Comparison of ENCODE assay signal across 22 cellular contexts in the genomic region with DNA sequence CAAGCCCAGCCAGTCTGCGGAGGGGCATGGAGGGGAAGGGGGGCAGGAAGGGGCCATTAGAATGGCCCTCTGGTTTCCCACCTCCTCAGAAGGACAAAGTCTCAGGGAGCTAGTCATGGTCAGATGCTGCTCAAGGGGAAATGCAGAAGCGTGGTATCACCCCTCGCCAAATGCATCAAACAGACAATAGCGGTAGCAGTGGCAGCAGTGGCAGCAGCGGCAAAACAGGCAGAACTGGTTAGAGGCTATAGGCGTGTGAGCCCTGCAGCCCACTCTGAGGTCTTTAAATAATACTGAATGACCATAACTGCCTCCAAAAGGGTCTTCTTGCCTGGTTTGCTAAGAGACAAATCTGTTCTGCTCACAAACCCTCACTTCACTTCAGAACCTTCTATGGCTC.
"Had no signal": no experiment of that assay in that cellular context is flagged by ENCODE, and none has a peak within 500 bp of the region (broad histone marks: within the 10 kb centered on the region; RNA-seq: fewer than 3 reads in every experiment).

No MANE protein-coding gene starts in this region.

- H3K4me3 ChIP-seq: esophagus squamous epithelium, mucosa of descending colon, ovary, psoas muscle, right lobe of liver, testis, tibial nerve had no signal

- H3K27me3 Mint-ChIP-seq: stimulated activated memory B cell treated with anti-CD40 and anti-IgM and Interleukin-4, amounts not matched to agents 10 μg/mL and 1 μg/mL and 100 μg/mL, for 72 hours had no signal

- H3K27ac Mint-ChIP-seq: immature natural killer cell; stimulated activated memory B cell treated with anti-CD40 and anti-IgM and Interleukin-4, amounts not matched to agents 10 μg/mL and 1 μg/mL and 100 μg/mL, for 72 hours; stimulated activated naive CD8-positive, alpha-beta T cell treated with anti-CD3 and anti-CD28 coated beads, Interleukin-15, Interleukin-2, amounts not matched to agents 100 ng/mL and 50 ng/mL, for 24 hours had no signal

- H3K27ac ChIP-seq: epithelial cell of prostate, esophagus squamous epithelium, foreskin keratinocyte, ovary, psoas muscle, right lobe of liver, testis, tibial nerve had no signal

- H3K36me3 Mint-ChIP-seq: immature natural killer cell; naive thymus-derived CD8-positive, alpha-beta T cell; stimulated activated memory B cell treated with anti-CD40 and anti-IgM and Interleukin-4, amounts not matched to agents 10 μg/mL and 1 μg/mL and 100 μg/mL, for 72 hours had no signal

- ATAC-seq: foreskin keratinocyte; left colon; mucosa of descending colon; naive thymus-derived CD8-positive, alpha-beta T cell; psoas muscle; right lobe of liver; stimulated activated memory B cell treated with anti-CD40 and anti-IgM and Interleukin-4, amounts not matched to agents 10 μg/mL and 1 μg/mL and 100 μg/mL, for 72 hours had no signal

- H3K4me1 Mint-ChIP-seq: immature natural killer cell; naive thymus-derived CD8-positive, alpha-beta T cell; stimulated activated memory B cell treated with anti-CD40 and anti-IgM and Interleukin-4, amounts not matched to agents 10 μg/mL and 1 μg/mL and 100 μg/mL, for 72 hours had no signal

- H3K4me1 ChIP-seq: psoas muscle, right lobe of liver, testis, tibial nerve had no signal

- H3K27me3 ChIP-seq: ovary, right lobe of liver, testis, tibial nerve had no signal

- H3K36me3 ChIP-seq: esophagus squamous epithelium, ovary, right lobe of liver, tibial nerve had no signal

- H3K9me3 Mint-ChIP-seq: neural crest cell had no signal

- H3K9me3 ChIP-seq: esophagus squamous epithelium, mucosa of descending colon, ovary, psoas muscle, right lobe of liver, testis had no signal

- DNase-seq: cerebellar nuclear complex; dermis blood vessel endothelial cell; esophagus squamous epithelium; foreskin keratinocyte; immature natural killer cell; left colon; mammary epithelial cell; mucosa of descending colon; naive thymus-derived CD8-positive, alpha-beta T cell; nucleus accumbens; ovary; psoas muscle; retina; stimulated activated CD4-positive, alpha-beta T cell treated with anti-CD3 and anti-CD28 coated beads, Interleukin-1b, Interleukin-23, amount 100 ng/mL, for 48 hours; stimulated activated CD4-positive, alpha-beta T cell treated with anti-CD3 and anti-CD28 coated beads, Interleukin-4, amount 100 ng/mL, for 24 hours; testis had no signal

- H3K4me3 Mint-ChIP-seq: immature natural killer cell; naive thymus-derived CD8-positive, alpha-beta T cell; neural crest cell; stimulated activated memory B cell treated with anti-CD40 and anti-IgM and Interleukin-4, amounts not matched to agents 10 μg/mL and 1 μg/mL and 100 μg/mL, for 72 hours; stimulated activated naive CD8-positive, alpha-beta T cell treated with anti-CD3 and anti-CD28 coated beads, Interleukin-15, Interleukin-2, amounts not matched to agents 100 ng/mL and 50 ng/mL, for 24 hours had no signal
